Comparison of ENCODE assay signal across 28 cellular contexts in genomic region chr15:90889736-90890456, GRCh38. TPM values are rescaled to one million over a fixed set of nuclear protein-coding genes. Genes with fewer than 3 reads are reported as not detected.
DNase-seq lines count a peak whose midpoint lies in the region; ATAC-seq and TF ChIP-seq lines count a peak whose summit lies in the region.
"Had no signal": no experiment of that assay in that cellular context is flagged by ENCODE, and none has a peak within 500 bp of the region (broad histone marks: within the 10 kb centered on the region; RNA-seq: fewer than 3 reads in every experiment).

No MANE protein-coding gene starts in this region.

- no peaks in the 10 kb centered on the region for H3K9me3 ChIP-seq in sigmoid colon
- H3K9me3 ChIP-seq: BE2C, breast epithelium, esophagus muscularis mucosa, heart right ventricle, pancreas, SJSA1 had no signal

- H3K36me3 Mint-ChIP-seq in activated CD8-positive, alpha-beta memory T cell treated with anti-CD3 and anti-CD28 coated beads, Interleukin-2, amount 10 ng/mL, durations not matched to agents 7 days and 5 days: peaks cover 32% of the 10 kb centered on the region
- H3K36me3 Mint-ChIP-seq: activated naive CD4-positive, alpha-beta T cell treated with anti-CD3 and anti-CD28 coated beads, Interleukin-2, amount 50 U/mL, for 24 hours; type B pancreatic cell had no signal

- no peaks in the 10 kb centered on the region for H3K9me3 Mint-ChIP-seq in activated CD8-positive, alpha-beta memory T cell treated with anti-CD3 and anti-CD28 coated beads, Interleukin-2, amount 10 ng/mL, durations not matched to agents 7 days and 5 days (ENCODE audit: low read depth)
- H3K9me3 Mint-ChIP-seq: activated naive CD4-positive, alpha-beta T cell treated with anti-CD3 and anti-CD28 coated beads, Interleukin-2, amount 50 U/mL, for 24 hours; activated T-helper 2 cell treated with anti-CD3 and anti-CD28 coated beads, Interferon-gamma antibody, Interleukin-2, Interleukin-4, amounts not matched to agents 10 μg/mL and 5 μg/mL and 100 μg/mL, durations not matched to agents 14 hours and 24 hours and 36 hours; nephron progenitor cell; type B pancreatic cell had no signal

- peak overlapping the region; percentile 72 for H3K27ac Mint-ChIP-seq in activated CD8-positive, alpha-beta memory T cell treated with anti-CD3 and anti-CD28 coated beads, Interleukin-2, amount 10 ng/mL, durations not matched to agents 7 days and 5 days
- H3K27ac Mint-ChIP-seq: activated naive CD4-positive, alpha-beta T cell treated with anti-CD3 and anti-CD28 coated beads, Interleukin-2, amount 50 U/mL, for 24 hours; activated T-helper 2 cell treated with anti-CD3 and anti-CD28 coated beads, Interferon-gamma antibody, Interleukin-2, Interleukin-4, amounts not matched to agents 10 μg/mL and 5 μg/mL and 100 μg/mL, durations not matched to agents 14 hours and 24 hours and 36 hours; nephron progenitor cell; type B pancreatic cell had no signal

- H3K4me3 ChIP-seq in sigmoid colon: no peak overlapping the region
- H3K4me3 ChIP-seq: breast epithelium, coronary artery, esophagus muscularis mucosa, heart right ventricle, pancreas, SJSA1 had no signal

- peak overlapping the region; percentile 63 for H3K4me3 Mint-ChIP-seq in activated CD8-positive, alpha-beta memory T cell treated with anti-CD3 and anti-CD28 coated beads, Interleukin-2, amount 10 ng/mL, durations not matched to agents 7 days and 5 days
- H3K4me3 Mint-ChIP-seq: activated naive CD4-positive, alpha-beta T cell treated with anti-CD3 and anti-CD28 coated beads, Interleukin-2, amount 50 U/mL, for 24 hours; nephron progenitor cell; type B pancreatic cell had no signal

- H3K4me1 Mint-ChIP-seq in activated CD8-positive, alpha-beta memory T cell treated with anti-CD3 and anti-CD28 coated beads, Interleukin-2, amount 10 ng/mL, durations not matched to agents 7 days and 5 days: peaks cover 47% of the 10 kb centered on the region

- TF ChIP-seq EP300 in sigmoid colon (IDR thresholded peaks at IDR 0.05): no peak

- H3K27me3 Mint-ChIP-seq in activated CD8-positive, alpha-beta memory T cell treated with anti-CD3 and anti-CD28 coated beads, Interleukin-2, amount 10 ng/mL, durations not matched to agents 7 days and 5 days: no peaks in the 10 kb centered on the region
- H3K27me3 Mint-ChIP-seq: type B pancreatic cell had no signal

- peak; percentile 57 for ATAC-seq in activated CD8-positive, alpha-beta memory T cell treated with anti-CD3 and anti-CD28 coated beads, Interleukin-2, amount 10 ng/mL, durations not matched to agents 7 days and 5 days
- no peak for ATAC-seq in GM21515 (IDR thresholded peaks at IDR 0.05; ENCODE audit: unreplicated experiment)
- ATAC-seq: foreskin keratinocyte, heart right ventricle, left cardiac atrium, pancreas had no signal

- no peak for TF ChIP-seq POLR2A in sigmoid colon (IDR thresholded peaks at IDR 0.05)

- H3K27ac ChIP-seq in caudate nucleus (ENCODE audit: low read depth, low read length) (peak overlapping the region; percentile 62), sigmoid colon (no peak overlapping the region)
- H3K27ac ChIP-seq: breast epithelium, coronary artery, esophagus muscularis mucosa, foreskin keratinocyte, heart right ventricle, pancreas, SJSA1 had no signal

- WGBS in sigmoid colon, 2 donors: 91% methylated on average over 31 of the region's 31 CpGs

- H3K4me1 ChIP-seq in sigmoid colon: peaks cover 0 to 18% (median 17%) of the 10 kb centered on the region in 4 donors
- H3K4me1 ChIP-seq: BE2C, foreskin keratinocyte had no signal

- no peak for TF ChIP-seq CTCF in sigmoid colon (IDR thresholded peaks at IDR 0.05)

- CTCF ChIA-PET in activated CD8-positive, alpha-beta memory T cell treated with anti-CD3 and anti-CD28 coated beads, Interleukin-2, amount 10 ng/mL, durations not matched to agents 7 days and 5 days (lab: Charles Lee): interaction anchor here (0.7 to 4.6 kb wide), 17 partner anchors 8 to 597 kb away, joined by 3 to 64 read pairs (median 4); partner anchors contain the start of genes BLM, HDDC3, MAN2A2 and UNC45A

- H3K36me3 ChIP-seq in sigmoid colon: peaks cover 37 to 68% (median 50%) of the 10 kb centered on the region in 4 donors
- H3K36me3 ChIP-seq: BE2C, breast epithelium, SJSA1 had no signal

- peak; percentile 80 for DNase-seq in activated CD8-positive, alpha-beta memory T cell treated with anti-CD3 and anti-CD28 coated beads, Interleukin-2, amount 10 ng/mL, durations not matched to agents 7 days and 5 days
- no peak for DNase-seq in activated CD8-positive, alpha-beta memory T cell treated with anti-CD3 and anti-CD28 coated beads, Interleukin-2, amount 50 U/mL, for 4 hours
- DNase-seq in caudate nucleus (lab: John Stamatoyannopoulos, UW) (peak in 8 of 61 donors; percentile 12 to 70 (median 24)), sigmoid colon (peak; percentile 60), GOT3 (lab: John Stamatoyannopoulos, UW) (no peak)
- DNase-seq: activated CD4-positive, alpha-beta T cell treated with anti-CD3 and anti-CD28 coated beads, Interleukin-2, amount 50 U/mL, for 1 hour; amygdala; BE2C; foreskin keratinocyte; GDM1; KBM-7; left cardiac atrium; mammary epithelial cell; NCI-H1105; NCI-H2081; NCI-H748 treated with DMSO at 0.1 percent for 48 hours; nephron progenitor cell; stimulated activated CD4-positive, alpha-beta T cell treated with anti-CD3 and anti-CD28 coated beads, Interleukin-2, amount 100 ng/mL, for 48 hours had no signal

- intact Hi-C loops in sigmoid colon (cut with DNase I): loop anchor here (10.0 kb wide), 2 partner anchors 355 to 575 kb away; no protein-coding TSS in a partner anchor

- H3K27me3 ChIP-seq in sigmoid colon: no peaks in the 10 kb centered on the region
- H3K27me3 ChIP-seq: BE2C, breast epithelium, esophagus muscularis mucosa, foreskin keratinocyte, heart right ventricle, pancreas, SJSA1 had no signal

RNA-seq across cellular contexts. Expression of gene FES, which starts 5.6 kb away (rescaled TPM):
- total RNA-seq in activated CD8-positive, alpha-beta memory T cell treated with anti-CD3 and anti-CD28 coated beads, Interleukin-2, amount 10 ng/mL, durations not matched to agents 7 days and 5 days: 10 to 100 TPM; 55.7 to 61.2 TPM
- total RNA-seq in sigmoid colon: 10 to 100 TPM; 28.0 to 35.5 (median 30.4) TPM
- 10 to 100 TPM in 1 of 3 donors, 1 to 10 TPM in 2; 4.9 to 17.6 (median 7.2) TPM for polyA plus RNA-seq in sigmoid colon
- polyA plus RNA-seq: mammary epithelial cell had no signal

RNA-seq across cellular contexts. Expression of gene MAN2A2, which starts 13.2 kb away (rescaled TPM):
- total RNA-seq in activated CD8-positive, alpha-beta memory T cell treated with anti-CD3 and anti-CD28 coated beads, Interleukin-2, amount 10 ng/mL, durations not matched to agents 7 days and 5 days: 100 to 1,000 TPM; 174 to 183 TPM
- total RNA-seq in sigmoid colon: 10 to 100 TPM; 27.2 to 57.6 (median 38.4) TPM
- 10 to 100 TPM in 1 of 3 donors, 1 to 10 TPM in 2; 3.7 to 31.0 (median 4.8) TPM for polyA plus RNA-seq in sigmoid colon

RNA-seq across cellular contexts. Expression of gene FURIN, which starts 21.5 kb away (rescaled TPM):
- total RNA-seq in activated CD8-positive, alpha-beta memory T cell treated with anti-CD3 and anti-CD28 coated beads, Interleukin-2, amount 10 ng/mL, durations not matched to agents 7 days and 5 days: 100 to 1,000 TPM; 487 to 625 TPM
- total RNA-seq in sigmoid colon: 10 to 100 TPM; 21.0 to 35.0 (median 24.3) TPM
- polyA plus RNA-seq in sigmoid colon: 10 to 100 TPM; 23.4 to 69.2 (median 30.1) TPM

RNA-seq across cellular contexts. Expression of gene HDDC3, which starts 42.5 kb away (rescaled TPM):
- 10 to 100 TPM; 33.2 to 39.3 TPM for total RNA-seq in activated CD8-positive, alpha-beta memory T cell treated with anti-CD3 and anti-CD28 coated beads, Interleukin-2, amount 10 ng/mL, durations not matched to agents 7 days and 5 days
- total RNA-seq in sigmoid colon: 10 to 100 TPM in 1 of 4 donors, 1 to 10 TPM in 3; 5.2 to 10.7 (median 7.0) TPM
- 10 to 100 TPM; 19.1 to 27.0 (median 24.0) TPM for polyA plus RNA-seq in sigmoid colon

RNA-seq across cellular contexts. Expression of gene UNC45A, which starts 45.2 kb away (rescaled TPM):
- 10 to 100 TPM; 76.3 to 84.4 TPM for total RNA-seq in activated CD8-positive, alpha-beta memory T cell treated with anti-CD3 and anti-CD28 coated beads, Interleukin-2, amount 10 ng/mL, durations not matched to agents 7 days and 5 days
- 10 to 100 TPM; 36.0 to 63.5 (median 60.2) TPM for total RNA-seq in sigmoid colon
- 10 to 100 TPM; 28.8 to 50.4 (median 31.4) TPM for polyA plus RNA-seq in sigmoid colon

Comparison
In these comparisons a context has a peak if more than half of its experiments do, and no peak if none do; other contexts are left out.
1. DNase-seq: peak in activated CD8-positive, alpha-beta memory T cell treated with anti-CD3 and anti-CD28 coated beads, Interleukin-2, amount 10 ng/mL, durations not matched to agents 7 days and 5 days (single experiment) and sigmoid colon (single experiment); none in activated CD8-positive, alpha-beta memory T cell treated with anti-CD3 and anti-CD28 coated beads, Interleukin-2, amount 50 U/mL, for 4 hours (single experiment) and GOT3 (single experiment).
2. RNA of gene FURIN, which starts 21.5 kb away (total RNA-seq): 487 to 625 TPM in activated CD8-positive, alpha-beta memory T cell treated with anti-CD3 and anti-CD28 coated beads, Interleukin-2, amount 10 ng/mL, durations not matched to agents 7 days and 5 days; 21.0 to 35.0 TPM in sigmoid colon; every median in the first group is over 10 times any median in the second.